ENCODE assay signal across 12 cellular contexts in the genomic region with DNA sequence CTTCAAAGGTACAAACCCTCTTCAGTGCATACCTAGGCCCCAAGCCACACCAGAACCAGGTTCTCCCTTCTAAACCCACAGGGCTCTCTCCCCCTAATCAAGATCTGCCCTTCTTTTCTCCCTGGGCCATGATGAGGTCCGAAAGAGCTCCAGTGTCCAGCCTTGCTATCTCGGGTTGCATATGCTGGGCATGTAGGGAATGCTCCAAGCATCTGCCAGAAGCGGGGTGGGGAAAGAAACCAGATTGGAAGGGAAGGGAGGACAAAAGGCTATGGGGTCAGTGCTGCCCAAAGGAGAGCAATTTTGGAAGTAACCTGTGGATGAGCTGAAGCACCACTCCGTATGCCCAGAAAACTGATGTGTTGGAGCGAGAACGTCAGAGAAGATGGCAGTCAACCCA. TPM values are rescaled to one million over a fixed set of nuclear protein-coding genes. Genes with fewer than 3 reads are reported as not detected.
DNase-seq lines count a peak whose midpoint lies in the region; TF ChIP-seq lines count a peak whose summit lies in the region.
"Had no signal": no experiment of that assay in that cellular context is flagged by ENCODE, and none has a peak within 500 bp of the region (broad histone marks: within the 10 kb centered on the region; RNA-seq: fewer than 3 reads in every experiment).

No MANE protein-coding gene starts in this region.

- peaks cover 47% of the 10 kb centered on the region for H4K20me1 ChIP-seq in Loucy (ENCODE audit: insufficient read depth, low read length, poor library complexity, severe bottlenecking)

- peak overlapping the region; percentile 87 for H3K9ac ChIP-seq in Loucy (ENCODE audit: low read depth, low read length, poor library complexity, severe bottlenecking)
- no peak overlapping the region for H3K9ac ChIP-seq in trophoblast cell (ENCODE audit: low read length)

- H3K4me2 ChIP-seq in Loucy (ENCODE audit: low read depth, low read length, poor library complexity, severe bottlenecking), result peak overlapping the region; percentile 99
- no peak overlapping the region for H3K4me2 ChIP-seq in trophoblast cell (ENCODE audit: low read length)

- H2BK5ac ChIP-seq in trophoblast cell (ENCODE audit: low read depth, low read length, poor library complexity), result no peak overlapping the region

- peaks cover 17% of the 10 kb centered on the region for H3K79me1 ChIP-seq in trophoblast cell (ENCODE audit: low read length)

- peak overlapping the region; percentile 84 for H3K4me3 ChIP-seq in Loucy (ENCODE audit: low read length, poor library complexity, severe bottlenecking)
- H3K4me3 ChIP-seq in trophoblast cell (ENCODE audit: low read depth, low read length), result no peak overlapping the region

- no peak overlapping the region for H4K12ac ChIP-seq in trophoblast cell (ENCODE audit: low read depth, low read length)

- peaks cover 45% of the 10 kb centered on the region for H3K36me3 Mint-ChIP-seq in activated CD4-positive, alpha-beta T cell treated with anti-CD3 and anti-CD28 coated beads, Interleukin-2, amount 10 ng/mL, durations not matched to agents 24 days and 14 days (ENCODE audit: low read depth)
- peaks cover 17% of the 10 kb centered on the region for H3K36me3 Mint-ChIP-seq in chondrocyte (ENCODE audit: low read depth)

- H2AK5ac ChIP-seq in trophoblast cell (ENCODE audit: low read length), result no peak overlapping the region

- H3K27ac ChIP-seq in trophoblast cell (ENCODE audit: low read depth, low read length), result no peak overlapping the region

- no peak overlapping the region for H2BK120ac ChIP-seq in trophoblast cell (ENCODE audit: insufficient read depth, low read length, poor library complexity)

- no peaks in the 10 kb centered on the region for H3K9me3 Mint-ChIP-seq in activated CD4-positive, alpha-beta T cell treated with anti-CD3 and anti-CD28 coated beads, Interleukin-2, amount 10 ng/mL, durations not matched to agents 24 days and 14 days
- no peaks in the 10 kb centered on the region for H3K9me3 Mint-ChIP-seq in chondrocyte (ENCODE audit: low read depth)

- peak overlapping the region; percentile 95 for H3K4me3 Mint-ChIP-seq in activated CD4-positive, alpha-beta T cell treated with anti-CD3 and anti-CD28 coated beads, Interleukin-2, amount 10 ng/mL, durations not matched to agents 24 days and 14 days
- peak overlapping the region; percentile 29 for H3K4me3 Mint-ChIP-seq in chondrocyte (ENCODE audit: unreplicated experiment)

- no peaks in the 10 kb centered on the region for H3K27me3 Mint-ChIP-seq in activated CD4-positive, alpha-beta T cell treated with anti-CD3 and anti-CD28 coated beads, Interleukin-2, amount 10 ng/mL, durations not matched to agents 24 days and 14 days
- H3K27me3 Mint-ChIP-seq in chondrocyte (ENCODE audit: low read depth), result no peaks in the 10 kb centered on the region

- no peak overlapping the region for H3K18ac ChIP-seq in trophoblast cell (ENCODE audit: low read length)

- DNase-seq in activated CD4-positive, alpha-beta T cell treated with anti-CD3 and anti-CD28 coated beads, Interleukin-2, amount 10 ng/mL, durations not matched to agents 24 days and 14 days, result no peak
- DNase-seq in activated CD4-positive, alpha-beta T cell treated with anti-CD3 and anti-CD28 coated beads, Interleukin-2, amount 50 U/mL, for 48 hours, result no peak
- DNase-seq in chondrocyte (ENCODE audit: low spot score) (no peak), trophoblast cell (no peak), HuH-7 (ENCODE audit: low spot score) (no peak), kidney glomerular epithelial cell (lab: John Stamatoyannopoulos, UW) (no peak), D341Med (ENCODE audit: low spot score) (no peak)
- DNase-seq: activated CD8-positive, alpha-beta memory T cell treated with anti-CD3 and anti-CD28 coated beads, Interleukin-2, amount 50 U/mL, for 4 hours; NCI-H2171; transverse colon had no signal

- H3K79me2 ChIP-seq in Loucy (ENCODE audit: insufficient read depth, low read length) (peaks cover 74% of the 10 kb centered on the region), trophoblast cell (ENCODE audit: control insufficient read depth, insufficient read depth, low read length, poor library complexity) (peaks cover 30% of the 10 kb centered on the region)

- H3K4ac ChIP-seq in trophoblast cell (ENCODE audit: low read depth, low read length), result peak overlapping the region; percentile 66

- TF ChIP-seq CTCF in Loucy (conservative IDR thresholded peaks at IDR 0.05; ENCODE audit: low read length), result no peak
- no peak for TF ChIP-seq CTCF in chondrocyte (IDR thresholded peaks at IDR 0.05)

- no peaks in the 10 kb centered on the region for H3K27me3 ChIP-seq in Loucy (ENCODE audit: insufficient read depth, low read length, poor library complexity, severe bottlenecking)
- no peaks in the 10 kb centered on the region for H3K27me3 ChIP-seq in trophoblast cell (ENCODE audit: insufficient read depth, low read length)
- H3K27me3 ChIP-seq: neutrophil, transverse colon had no signal

- H2AFZ ChIP-seq in Loucy (ENCODE audit: low read length) (no peak overlapping the region), trophoblast cell (ENCODE audit: insufficient read depth, low read length, poor library complexity) (no peak overlapping the region)

- no peaks in the 10 kb centered on the region for H3K9me3 ChIP-seq in Loucy (ENCODE audit: insufficient read depth, low read depth, low read length)
- no peaks in the 10 kb centered on the region for H3K9me3 ChIP-seq in trophoblast cell (ENCODE audit: insufficient read depth, low read depth, low read length)
- H3K9me3 ChIP-seq: neutrophil, transverse colon had no signal

- peaks cover 18% of the 10 kb centered on the region; the same call in 1 of the 2 replicates for H3K36me3 ChIP-seq in Loucy (ENCODE audit: insufficient read depth, low read length)
- H3K36me3 ChIP-seq in trophoblast cell (ENCODE audit: control insufficient read depth in 1 of 2, insufficient read depth in 2 of 2, low read length in 2 of 2), result peaks cover 16 to 23% of the 10 kb centered on the region in 2 experiments

- H3K14ac ChIP-seq in trophoblast cell (ENCODE audit: low read length), result no peak overlapping the region

- intact Hi-C loops in activated CD4-positive, alpha-beta T cell treated with anti-CD3 and anti-CD28 coated beads, Interleukin-2, amount 10 ng/mL, durations not matched to agents 24 days and 14 days (cut with micrococcal nuclease), result no loop called here

- no peak overlapping the region for H2BK12ac ChIP-seq in trophoblast cell (ENCODE audit: low read length)

- no peak overlapping the region for H4K8ac ChIP-seq in trophoblast cell (ENCODE audit: low read depth, low read length)

- no peaks in the 10 kb centered on the region for H3K9me2 ChIP-seq in Loucy (replicated peaks; ENCODE audit: low read depth, low read length)

- no CpG with 5 or more reads among the region's 6 CpGs for WGBS in trophoblast cell (ENCODE audit: extremely low coverage, insufficient coverage, insufficient read length)

- H3K4me1 Mint-ChIP-seq in activated CD4-positive, alpha-beta T cell treated with anti-CD3 and anti-CD28 coated beads, Interleukin-2, amount 10 ng/mL, durations not matched to agents 24 days and 14 days, result peaks cover 50% of the 10 kb centered on the region
- peaks cover 40% of the 10 kb centered on the region for H3K4me1 Mint-ChIP-seq in chondrocyte (ENCODE audit: low read depth)

- H3K4me1 ChIP-seq in Loucy (ENCODE audit: insufficient read depth, low read length, poor library complexity, severe bottlenecking) (peaks cover 36% of the 10 kb centered on the region), trophoblast cell (ENCODE audit: control insufficient read depth in 1 of 2, insufficient read depth in 2 of 2, low read length in 2 of 2) (peaks cover 6 to 10% of the 10 kb centered on the region in 2 experiments)

- H3K27ac Mint-ChIP-seq in activated CD4-positive, alpha-beta T cell treated with anti-CD3 and anti-CD28 coated beads, Interleukin-2, amount 10 ng/mL, durations not matched to agents 24 days and 14 days, result peak overlapping the region; percentile 71
- peak overlapping the region; percentile 37 for H3K27ac Mint-ChIP-seq in chondrocyte (ENCODE audit: unreplicated experiment)

- no peak overlapping the region for H3K23ac ChIP-seq in trophoblast cell (ENCODE audit: low read length)

- H4K91ac ChIP-seq in trophoblast cell (ENCODE audit: low read depth, low read length), result no peak overlapping the region

- H3F3A ChIP-seq in Loucy (ENCODE audit: low read depth), result no peaks in the 10 kb centered on the region

RNA-seq across cellular contexts. Expression of gene CTDNEP1, which starts 2.3 kb away (rescaled TPM):
- total RNA-seq in activated CD4-positive, alpha-beta T cell treated with anti-CD3 and anti-CD28 coated beads, Interleukin-2, amount 10 ng/mL, durations not matched to agents 24 days and 14 days, result 188 and 190 TPM in 2 replicates
- 105 to 118 TPM (median 111 TPM) in 3 replicates for total RNA-seq in chondrocyte
- 137 and 140 TPM in 2 replicates for polyA plus RNA-seq in trophoblast cell (2013)

RNA-seq across cellular contexts. Expression of gene ELP5, which starts 2.8 kb away (rescaled TPM):
- 74.3 and 76.8 TPM in 2 replicates for total RNA-seq in activated CD4-positive, alpha-beta T cell treated with anti-CD3 and anti-CD28 coated beads, Interleukin-2, amount 10 ng/mL, durations not matched to agents 24 days and 14 days
- total RNA-seq in chondrocyte, result 24.9 to 32.7 TPM (median 25.8 TPM) in 3 replicates
- 47.1 and 48.7 TPM in 2 replicates for polyA plus RNA-seq in trophoblast cell (2013)

RNA-seq across cellular contexts. Expression of gene GABARAP, which starts 7.0 kb away (rescaled TPM):
- 124 and 126 TPM in 2 replicates for total RNA-seq in activated CD4-positive, alpha-beta T cell treated with anti-CD3 and anti-CD28 coated beads, Interleukin-2, amount 10 ng/mL, durations not matched to agents 24 days and 14 days
- total RNA-seq in chondrocyte, result 449 to 459 TPM (median 455 TPM) in 3 replicates
- 1,014 and 1,021 TPM in 2 replicates for polyA plus RNA-seq in trophoblast cell (2013)

RNA-seq across cellular contexts. Expression of gene PHF23, which starts 10.0 kb away (rescaled TPM):
- total RNA-seq in activated CD4-positive, alpha-beta T cell treated with anti-CD3 and anti-CD28 coated beads, Interleukin-2, amount 10 ng/mL, durations not matched to agents 24 days and 14 days, result 46.2 and 51.7 TPM in 2 replicates
- total RNA-seq in chondrocyte, result 49.5 to 57.8 TPM (median 53.1 TPM) in 3 replicates
- 127 and 128 TPM in 2 replicates for polyA plus RNA-seq in trophoblast cell (2013)

RNA-seq across cellular contexts. Expression of gene CLDN7, which starts 13.1 kb away (rescaled TPM):
- total RNA-seq in activated CD4-positive, alpha-beta T cell treated with anti-CD3 and anti-CD28 coated beads, Interleukin-2, amount 10 ng/mL, durations not matched to agents 24 days and 14 days, result 0.31 and 0.40 TPM in 2 replicates
- total RNA-seq in chondrocyte, result 0.42 to 0.54 TPM (median 0.46 TPM) in 3 replicates
- 109 and 117 TPM in 2 replicates for polyA plus RNA-seq in trophoblast cell (2013)
